29 cellular contexts compared by ENCODE assay signal in genomic region chr6:12939314-12939713, GRCh38.
"Had no signal": no experiment of that assay in that cellular context is flagged by ENCODE, and none has a peak within 500 bp of the region (broad histone marks: within the 10 kb centered on the region; RNA-seq: fewer than 3 reads in every experiment).

No MANE protein-coding gene starts in this region.

- H3K27ac ChIP-seq: ascending aorta, WERI-Rb-1 had no signal

- H3K36me3 ChIP-seq: ascending aorta, WERI-Rb-1 had no signal

- H3K27me3 ChIP-seq: ascending aorta had no signal

- H3K4me1 ChIP-seq: ascending aorta had no signal

- H3K4me3 ChIP-seq: ascending aorta, K562 had no signal

- ATAC-seq: activated CD8-positive, alpha-beta T cell treated with anti-CD3 and anti-CD28 coated beads for 36 hours; activated T-cell treated with anti-CD3 and anti-CD28 coated beads, Interleukin-2, amount 50 U/mL, for 72 hours; activated T-helper 17 cell treated with anti-CD3 and anti-CD28 coated beads, Interleukin-2, amount 50 U/mL, for 72 hours; K562 had no signal

- H3K9me3 ChIP-seq: ascending aorta had no signal

- DNase-seq: activated CD4-positive, alpha-beta T cell treated with anti-CD3 and anti-CD28 coated beads for 1 hour; activated CD4-positive, alpha-beta T cell treated with anti-CD3 and anti-CD28 coated beads, Interleukin-2, amount 10 ng/mL, durations not matched to agents 24 days and 14 days; activated CD4-positive, alpha-beta T cell treated with anti-CD3 and anti-CD28 coated beads, Interleukin-2, amount 50 U/mL, for 4 hours; activated CD4-positive, CD25-positive, alpha-beta regulatory T cell; activated CD8-positive, alpha-beta T cell treated with anti-CD3 and anti-CD28 coated beads for 36 hours; activated effector memory CD4-positive, alpha-beta T cell treated with anti-CD3 and anti-CD28 coated beads, Interleukin-2, amount 50 U/mL, for 16 hours; activated naive CD4-positive, alpha-beta T cell; activated naive CD4-positive, alpha-beta T cell treated with anti-CD3 and anti-CD28 coated beads, Interleukin-2, amount 50 U/mL, for 16 hours; activated naive CD8-positive, alpha-beta T cell treated with anti-CD3 and anti-CD28 coated beads for 36 hours; activated T-cell treated with anti-CD3 and anti-CD28 coated beads, Interleukin-2, amount 50 U/mL, for 1 hour; activated T-cell treated with anti-CD3 and anti-CD28 coated beads, Interleukin-2, amount 50 U/mL, for 72 hours; amniotic stem cell; central memory CD4-positive, alpha-beta T cell; NCI-H1092 treated with DMSO at 0.1 percent for 48 hours; NCI-H1417 treated with DMSO at 0.1 percent for 48 hours; NCI-H187 treated with DMSO at 0.1 percent for 48 hours; NCI-H345; NCI-H510A treated with DMSO at 0.1 percent for 48 hours; NCI-H526 treated with DMSO at 0.1 percent for 48 hours; NCI-H774; Right ventricle myocardium superior; SW 1271; T-helper 1 cell; T-helper 2 cell; T-helper 9 cell; WERI-Rb-1 had no signal
